9 cellular contexts compared by ENCODE assay signal in the genomic region with DNA sequence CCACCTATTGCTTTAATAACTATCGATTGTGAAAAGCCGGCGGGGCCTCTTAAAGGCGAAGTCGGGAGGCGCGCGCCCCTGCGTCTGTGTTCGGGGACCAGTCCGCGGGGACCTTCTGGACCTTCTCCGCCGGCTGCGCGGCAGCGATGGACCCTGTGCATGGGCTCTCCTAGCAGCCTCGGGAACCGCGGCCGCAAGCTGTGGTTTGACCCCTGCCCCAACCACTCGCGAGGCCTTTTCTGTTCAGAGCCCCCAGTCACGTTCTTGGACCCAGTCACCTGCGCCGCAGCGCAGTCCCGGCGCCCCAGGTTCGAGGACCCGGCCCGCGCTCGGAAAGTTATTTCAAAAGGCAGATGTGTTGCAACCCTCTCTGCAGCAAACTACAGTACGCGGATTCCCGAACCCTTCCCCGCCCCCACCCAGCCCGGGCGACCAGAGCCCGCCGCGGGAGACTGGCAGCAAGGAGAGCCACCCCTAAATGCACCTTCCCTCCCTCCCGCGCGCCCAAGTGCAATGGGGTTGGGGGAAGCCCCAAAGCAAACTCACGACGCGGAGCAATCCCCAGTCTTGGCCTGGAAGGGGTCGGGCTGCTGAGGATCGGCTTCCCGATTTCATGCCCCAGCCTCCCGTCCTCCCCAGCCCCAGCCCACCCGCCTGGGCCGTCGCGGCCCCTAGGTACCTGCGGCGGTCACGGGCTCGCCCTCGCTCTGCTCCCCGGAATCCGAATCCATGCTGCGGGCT. TPM values are rescaled to one million over a fixed set of nuclear protein-coding genes. Genes with fewer than 3 reads are reported as not detected.
DNase-seq lines count a peak whose midpoint lies in the region; ATAC-seq, FAIRE-seq and TF ChIP-seq lines count a peak whose summit lies in the region.
"Had no signal": no experiment of that assay in that cellular context is flagged by ENCODE, and none has a peak within 500 bp of the region (broad histone marks: within the 10 kb centered on the region; RNA-seq: fewer than 3 reads in every experiment).

No MANE protein-coding gene starts in this region.

- no peak overlapping the region for H3K27ac Mint-ChIP-seq in brain
- H3K27ac Mint-ChIP-seq: activated naive CD4-positive, alpha-beta T cell treated with anti-CD3 and anti-CD28 coated beads, Interleukin-2, amount 50 U/mL, for 24 hours had no signal

- H3K4me1 Mint-ChIP-seq in brain: peaks cover 9% of the 10 kb centered on the region
- H3K4me1 Mint-ChIP-seq: activated naive CD4-positive, alpha-beta T cell treated with anti-CD3 and anti-CD28 coated beads, Interleukin-2, amount 50 U/mL, for 24 hours had no signal

- no peak for FAIRE-seq in urothelium cell line (lab: Jason Lieb, UNC)

- ATAC-seq in left colon: peak; percentile 33
- no peak for ATAC-seq in GM21723 (IDR thresholded peaks at IDR 0.05; ENCODE audit: unreplicated experiment)

- H3K9me3 ChIP-seq in A673 (ENCODE audit: low read depth, low read length, poor library complexity, severe bottlenecking) (no peaks in the 10 kb centered on the region), stomach (no peaks in the 10 kb centered on the region)

- no peaks in the 10 kb centered on the region for H3K36me3 ChIP-seq in A673 (ENCODE audit: insufficient read depth, low read length, poor library complexity, severe bottlenecking)
- no peaks in the 10 kb centered on the region for H3K36me3 ChIP-seq in stomach

- peaks cover 91% of the 10 kb centered on the region for H3K27me3 Mint-ChIP-seq in brain

- CTCF ChIA-PET in A673 (lab: Charles Lee): no interaction called here

- 0 to 2% (median 1%) methylated on average over 30 to 65 of the region's 65 CpGs for WGBS in stomach, 5 donors

- H3K27me3 ChIP-seq in A673 (replicated peaks; ENCODE audit: insufficient read depth, low read depth, low read length, poor library complexity) (peaks cover 96% of the 10 kb centered on the region), stomach (peaks cover 4 to 70% (median 41%) of the 10 kb centered on the region in 3 donors)

- H3K4me3 ChIP-seq in A673 (ENCODE audit: low read depth, low read length, poor library complexity, severe bottlenecking) (peak overlapping the region; percentile 39), HFF-Myc (replicated peaks; ENCODE audit: low read depth, low read length) (peak overlapping the region; percentile 35), stomach (peak overlapping the region; percentile 55 to 70 (median 63))

- no TSS peak for BruUV-seq in A673 (replicated peaks; lab: Mats Ljungman, UMichigan)

- peak; percentile 18 for DNase-seq in A673 (ENCODE audit: low spot score)
- no peak for DNase-seq in HFF-Myc (ENCODE audit: extremely low read depth, low read depth)
- DNase-seq in left colon: peak; percentile 42 to 47
- DNase-seq in stomach: no peak
- no peak for DNase-seq in activated effector memory CD4-positive, alpha-beta T cell treated with Interleukin-2 at 50 U/mL for 16 hours
- no peak for DNase-seq in urothelium cell line (ENCODE audit: low spot score)

- POLR2A ChIA-PET in A673 (lab: Charles Lee; ENCODE audit: low non-redundant PET): no interaction called here

- no peaks in the 10 kb centered on the region for H3K36me3 Mint-ChIP-seq in brain
- H3K36me3 Mint-ChIP-seq: activated naive CD4-positive, alpha-beta T cell treated with anti-CD3 and anti-CD28 coated beads, Interleukin-2, amount 50 U/mL, for 24 hours had no signal

- peak overlapping the region; percentile 80 to 85 (median 82) for H3K4me3 Mint-ChIP-seq in brain
- H3K4me3 Mint-ChIP-seq: activated naive CD4-positive, alpha-beta T cell treated with anti-CD3 and anti-CD28 coated beads, Interleukin-2, amount 50 U/mL, for 24 hours had no signal

- H3K27ac ChIP-seq in A673 (ENCODE audit: low read depth, low read length, poor library complexity, severe bottlenecking) (no peak overlapping the region), stomach (peak overlapping the region; percentile 36 to 82 (median 70))

- intact Hi-C loops in A673 (cut with micrococcal nuclease; ENCODE audit: unreplicated experiment) (no loop called here), left colon (cut with DNase I, micrococcal nuclease) (no loop called here), stomach (cut with DNase I; ENCODE audit: low total_unique reads) (no loop called here)

- TF ChIP-seq CTCF in A673 (conservative IDR thresholded peaks at IDR 0.05; ENCODE audit: low read depth, low read length) (no peak), HFF-Myc (IDR thresholded peaks at IDR 0.05; ENCODE audit: low read depth, low read length, missing control alignments) (no peak), brain (conservative IDR thresholded peaks at IDR 0.05) (no peak), stomach (IDR thresholded peaks at IDR 0.05) (no peak)

- H3K4me1 ChIP-seq in A673 (ENCODE audit: insufficient read depth, low read length, poor library complexity, severe bottlenecking) (peaks cover 4% of the 10 kb centered on the region), stomach (peaks cover 13 to 36% (median 29%) of the 10 kb centered on the region in 4 donors)

- no peak for TF ChIP-seq POLR2A in stomach (IDR thresholded peaks at IDR 0.05)

- no peaks in the 10 kb centered on the region for H3K9me3 Mint-ChIP-seq in brain
- H3K9me3 Mint-ChIP-seq: activated naive CD4-positive, alpha-beta T cell treated with anti-CD3 and anti-CD28 coated beads, Interleukin-2, amount 50 U/mL, for 24 hours had no signal

- no peak for TF ChIP-seq EP300 in stomach (IDR thresholded peaks at IDR 0.05)

RNA-seq across cellular contexts. Expression of gene TNFAIP8L3, which starts 0.7 kb away (rescaled TPM):
- 0.15 and 0.24 TPM in 2 replicates for total RNA-seq in A673 (2021)
- polyA plus RNA-seq in brain (ENCODE audit: insufficient read depth, low read depth, low replicate concordance): 2.5 TPM
- 10 to 100 TPM in 1 of 2 donors, 1 to 10 TPM in 1; 9.7 to 12.7 TPM for total RNA-seq in left colon
- total RNA-seq in stomach: 1 to 10 TPM in 3 of 5 donors, under 1 TPM in 1, not detected in 1; 0.58 to 5.9 (median 4.5) TPM
- 10 to 100 TPM in 1 of 3 donors, 1 to 10 TPM in 2; 9.0 to 12.5 (median 9.3) TPM for polyA plus RNA-seq in stomach

Comparison
In these comparisons a context has a peak if more than half of its experiments do, and no peak if none do; other contexts are left out.
1. DNase-seq: peak in A673 (single experiment) and left colon (2 of 2); none in HFF-Myc (single experiment), stomach (single experiment), activated effector memory CD4-positive, alpha-beta T cell treated with Interleukin-2 at 50 U/mL for 16 hours (single experiment) and urothelium cell line (single experiment).
2. Peak in every context shown above with its lines, with median percentiles within 50 percentile points of each other: H3K4me3 ChIP-seq.